ENCODE assay signal across 9 cellular contexts in genomic region chr2:218570850-218571249, GRCh38. TPM values are rescaled to one million over a fixed set of nuclear protein-coding genes. Genes with fewer than 3 reads are reported as not detected.
DNase-seq lines count a peak whose midpoint lies in the region; ATAC-seq, FAIRE-seq and TF ChIP-seq lines count a peak whose summit lies in the region.
"Had no signal": no experiment of that assay in that cellular context is flagged by ENCODE, and none has a peak within 500 bp of the region (broad histone marks: within the 10 kb centered on the region; RNA-seq: fewer than 3 reads in every experiment).

No MANE protein-coding gene starts in this region.

- no peaks in the 10 kb centered on the region for H3K9me3 Mint-ChIP-seq in Caco-2 (ENCODE audit: unreplicated experiment)
- H3K9me3 Mint-ChIP-seq in nephron progenitor cell: no peaks in the 10 kb centered on the region

- TF ChIP-seq CTCF in Caco-2 (IDR thresholded peaks at IDR 0.05; ENCODE audit: insufficient read depth in 1 of 2, low read depth in 1 of 2, low read length in 1 of 2, severe bottlenecking in 1 of 2, unreplicated experiment in 1 of 2) (no peak), NB4 (IDR thresholded peaks at IDR 0.05; ENCODE audit: low read depth, low read length) (no peak), cardiac fibroblast (IDR thresholded peaks at IDR 0.05; ENCODE audit: low read depth, low read length) (no peak), nephron progenitor cell (IDR thresholded peaks at IDR 0.05) (no peak)

- H3K36me3 Mint-ChIP-seq in Caco-2 (ENCODE audit: insufficient read depth, unreplicated experiment) (peaks cover 63% of the 10 kb centered on the region), nephron progenitor cell (ENCODE audit: low read depth) (peaks cover 43% of the 10 kb centered on the region)

- no TSS peak for BruUV-seq in Caco-2 (replicated peaks; lab: Mats Ljungman, UMichigan)

- H3K27me3 Mint-ChIP-seq in Caco-2 (ENCODE audit: insufficient read depth, unreplicated experiment) (no peaks in the 10 kb centered on the region), nephron progenitor cell (ENCODE audit: low read depth, poor library complexity) (no peaks in the 10 kb centered on the region)

- CTCF ChIA-PET in Caco-2 (lab: Charles Lee): interaction anchor here (0.6 kb wide), 1 partner anchor 675 kb away, joined by 3 read pairs; no protein-coding TSS in a partner anchor

- peak overlapping the region; percentile 86 for H3K4me3 Mint-ChIP-seq in Caco-2 (ENCODE audit: unreplicated experiment)
- H3K4me3 Mint-ChIP-seq in nephron progenitor cell: peak overlapping the region; percentile 94

- peaks cover 15% of the 10 kb centered on the region for H3K4me1 ChIP-seq in Caco-2

- FAIRE-seq in HTR-8/SVneo (lab: Jason Lieb, UNC): no peak

- POLR2A ChIA-PET in Caco-2 (lab: Charles Lee): no interaction called here

- DNase-seq in Caco-2 (no peak), NB4 (ENCODE audit: low read depth) (no peak), cardiac fibroblast (ENCODE audit: low read depth in 2 of 2) (peak; percentile 17 to 64), nephron progenitor cell (no peak), HUDEP-2 (lab: John Stamatoyannopoulos, UW; ENCODE audit: unreplicated experiment in 76 of 76) (no peak), HTR-8/SVneo (ENCODE audit: insufficient read length, low spot score) (no peak), glomerular visceral epithelial cell (ENCODE audit: extremely low spot score) (no peak)
- DNase-seq: SHP77 treated with DMSO at 0.1 percent for 48 hours had no signal

- no peaks in the 10 kb centered on the region for H3K27me3 ChIP-seq in Caco-2 (replicated peaks; ENCODE audit: control insufficient read depth, insufficient read depth, low read length)

- H3K4me3 ChIP-seq in Caco-2 (ENCODE audit: low read depth, low read length): no peak overlapping the region
- H3K4me3 ChIP-seq in NB4 (ENCODE audit: low read depth, low read length): peak overlapping the region; percentile 97
- H3K4me3 ChIP-seq in cardiac fibroblast (replicated peaks in 1 of 2; ENCODE audit: low read depth in 2 of 2, low read length in 2 of 2): peak overlapping the region in 1 of 2 donors; percentile 83

- intact Hi-C loops in Caco-2 (cut with micrococcal nuclease; ENCODE audit: unreplicated experiment): no loop called here

- no peaks in the 10 kb centered on the region for H3K9me3 ChIP-seq in Caco-2

- H3K27ac Mint-ChIP-seq in Caco-2 (ENCODE audit: unreplicated experiment): peak overlapping the region; percentile 86
- peak overlapping the region; percentile 77 for H3K27ac Mint-ChIP-seq in nephron progenitor cell

- no peak for TF ChIP-seq POLR2A in NB4 (IDR thresholded peaks at IDR 0.05; ENCODE audit: extremely low read depth, insufficient read length)

- no peak for ATAC-seq in GM21619 (IDR thresholded peaks at IDR 0.05; ENCODE audit: unreplicated experiment)

- H3K4me1 Mint-ChIP-seq in Caco-2 (ENCODE audit: low read depth, unreplicated experiment) (peaks cover 35% of the 10 kb centered on the region), nephron progenitor cell (peaks cover 49% of the 10 kb centered on the region)

- H3K36me3 ChIP-seq in Caco-2 (ENCODE audit: control insufficient read depth, insufficient read depth, low read length): no peaks in the 10 kb centered on the region

RNA-seq across cellular contexts. Expression of gene CNOT9, which starts 2.2 kb away (rescaled TPM):
- 56.4 and 59.9 TPM in 2 replicates for total RNA-seq in Caco-2 (2022)

RNA-seq across cellular contexts. Expression of gene USP37, which starts 2.7 kb away (rescaled TPM):
- total RNA-seq in Caco-2 (2022): 18.6 and 22.2 TPM in 2 replicates

RNA-seq across cellular contexts. Expression of gene PLCD4, which starts 36.8 kb away (rescaled TPM):
- 0.26 and 0.48 TPM in 2 replicates for total RNA-seq in Caco-2 (2022)

Comparison
In these comparisons a context has a peak if more than half of its experiments do, and no peak if none do; other contexts are left out.
1. DNase-seq: peak in cardiac fibroblast (2 of 2); none in Caco-2 (0 of 2), NB4 (single experiment), nephron progenitor cell (single experiment), HUDEP-2 (0 of 76), HTR-8/SVneo (single experiment) and glomerular visceral epithelial cell (single experiment).